ENCODE assay signal across 8 cellular contexts in the genomic region with DNA sequence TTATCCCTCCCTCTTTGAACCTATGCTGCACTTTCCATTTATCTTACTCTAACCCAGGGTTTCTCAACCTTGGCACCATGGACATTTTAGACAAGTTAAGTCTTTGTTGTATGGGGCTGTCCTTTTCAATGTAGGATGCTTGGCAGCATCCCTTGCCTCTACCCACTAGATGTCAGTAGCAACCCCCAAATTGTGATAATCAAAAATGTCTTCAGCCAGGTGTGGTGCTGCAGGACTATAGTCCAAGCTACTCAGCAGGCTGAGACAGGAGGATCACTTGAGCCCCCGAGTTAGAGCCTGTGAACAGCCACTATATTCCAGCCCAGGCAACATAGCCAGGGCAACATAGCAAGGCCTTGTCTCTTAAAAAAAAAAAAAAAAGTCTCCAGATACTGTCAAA.
DNase-seq lines count a peak whose midpoint lies in the region; ATAC-seq, FAIRE-seq and TF ChIP-seq lines count a peak whose summit lies in the region.

No MANE protein-coding gene starts in this region.

- peak; percentile 45 for TF ChIP-seq CTCF in C4-2B (conservative IDR thresholded peaks at IDR 0.05)

- peak; percentile 35 for FAIRE-seq in RCC 7860 (lab: Jason Lieb, UNC)

- ATAC-seq in HG03175 (IDR thresholded peaks at IDR 0.05; ENCODE audit: unreplicated experiment) (no peak), GM21528 (IDR thresholded peaks at IDR 0.05; ENCODE audit: low FRiP score, unreplicated experiment) (no peak), HG03108 (IDR thresholded peaks at IDR 0.05; ENCODE audit: unreplicated experiment) (no peak)

- DNase-seq in HCEC 1CT (peak; percentile 42), RCC 7860 (ENCODE audit: low spot score) (no peak), iPS-NIHi11 (ENCODE audit: low spot score) (peak; percentile 6), AG08396 (ENCODE audit: low spot score) (no peak)

- no peak overlapping the region for H3K27ac ChIP-seq in C4-2B

Comparison
In these comparisons a context has a peak if more than half of its experiments do, and no peak if none do; other contexts are left out.
1. DNase-seq: peak in HCEC 1CT (single experiment) and iPS-NIHi11 (single experiment); none in RCC 7860 (single experiment) and AG08396 (single experiment).